ENCODE assay signal across 8 cellular contexts in genomic region chr22:38214248-38215056, GRCh38. TPM values are rescaled to one million over a fixed set of nuclear protein-coding genes. Genes with fewer than 3 reads are reported as not detected.
DNase-seq lines count a peak whose midpoint lies in the region; ATAC-seq and TF ChIP-seq lines count a peak whose summit lies in the region.

No MANE protein-coding gene starts in this region.

- peak; percentile 19 for TF ChIP-seq POLR2A in prostate gland (IDR thresholded peaks at IDR 0.05)

- H3K9me3 ChIP-seq in prostate gland, result no peaks in the 10 kb centered on the region

- intact Hi-C loops in prostate gland (cut with DNase I), result no loop called here

- peak overlapping the region in 1 of 2 donors; percentile 23 for H3K27ac ChIP-seq in prostate gland

- ATAC-seq in GM21360 (IDR thresholded peaks at IDR 0.05; ENCODE audit: unreplicated experiment) (no peak), HG03342 (IDR thresholded peaks at IDR 0.05; ENCODE audit: unreplicated experiment) (no peak), GM21723 (IDR thresholded peaks at IDR 0.05; ENCODE audit: unreplicated experiment) (no peak)

- H3K36me3 ChIP-seq in prostate gland, result no peaks in the 10 kb centered on the region

- DNase-seq in NCI-H146 treated with DMSO at 0.1 percent for 48 hours (lab: John Stamatoyannopoulos, UW; ENCODE audit: unreplicated experiment) (peak; percentile 18), globus pallidus (ENCODE audit: low spot score) (peak; percentile 42), prostate gland (ENCODE audit: low spot score) (peak; percentile 42)
- peak; percentile 68 for DNase-seq in activated effector memory CD4-positive, alpha-beta T cell treated with Interleukin-2 at 50 U/mL for 16 hours

- peak overlapping the region; percentile 27; the same call in 1 of the 2 replicates for H3K4me3 ChIP-seq in GM08714 (ENCODE audit: low read length)
- H3K4me3 ChIP-seq in prostate gland, result peak overlapping the region; percentile 7 to 16

- H3K27me3 ChIP-seq in prostate gland (replicated peaks; ENCODE audit: insufficient read depth), result no peaks in the 10 kb centered on the region

- TF ChIP-seq CTCF in prostate gland (IDR thresholded peaks at IDR 0.05), result peak in 3 of 4 experiments; percentile 28 to 45 (median 40)

- WGBS in prostate gland, result 21% methylated on average over 58 of the region's 85 CpGs

- H3K4me1 ChIP-seq in prostate gland (replicated peaks), result no peaks in the 10 kb centered on the region

RNA-seq across cellular contexts. Expression of gene MAFF, which starts 12.7 kb away (rescaled TPM):
- 10 to 100 TPM; 23.6 to 26.0 TPM for total RNA-seq in prostate gland

RNA-seq across cellular contexts. Expression of gene PLA2G6, which starts 32.8 kb away (rescaled TPM):
- total RNA-seq in prostate gland, result 100 to 1,000 TPM in 1 of 2 donors, 10 to 100 TPM in 1; 61.5 to 138 TPM

RNA-seq across cellular contexts. Expression of gene TMEM184B, which starts 58.4 kb away (rescaled TPM):
- total RNA-seq in prostate gland, result 100 to 1,000 TPM in 1 of 2 donors, 10 to 100 TPM in 1; 76.0 to 137 TPM

Comparison
In these comparisons a context has a peak if more than half of its experiments do, and no peak if none do; other contexts are left out.
1. DNase-seq: peak in every context shown above with its lines; median percentile 68 in activated effector memory CD4-positive, alpha-beta T cell treated with Interleukin-2 at 50 U/mL for 16 hours; 42 in globus pallidus; 42 in prostate gland; 18 in NCI-H146 treated with DMSO at 0.1 percent for 48 hours.